8 cellular contexts compared by ENCODE assay signal in genomic region chr6:122399348-122400120, GRCh38. TPM values are rescaled to one million over a fixed set of nuclear protein-coding genes. Genes with fewer than 3 reads are reported as not detected.
DNase-seq lines count a peak whose midpoint lies in the region; ATAC-seq and TF ChIP-seq lines count a peak whose summit lies in the region.

Gene HSF2 (plus strand): TSS chr6:122399652. CDS start chr6:122399738, 86 bp downstream.

- peak within 1 kb of the TSS; percentile 76 to 97 (median 95) for H3K4me3 ChIP-seq in esophagus muscularis mucosa

- ATAC-seq in GM21717 (IDR thresholded peaks at IDR 0.05; ENCODE audit: unreplicated experiment), result peak; percentile 99
- ATAC-seq in activated T-cell treated with anti-CD3 and anti-CD28 coated beads, Interleukin-2, amount 50 U/mL, for 4 hours, result peak; percentile 96 to 97

- intact Hi-C loops in esophagus muscularis mucosa (cut with DNase I), result loop anchor here (5.0 kb wide), 1 partner anchor 73 kb away; the partner anchor contains the start of gene SERINC1

- peak within 1 kb of the TSS; percentile 96 for H3K4me3 Mint-ChIP-seq in activated T-cell treated with anti-CD3 and anti-CD28 coated beads, Interleukin-2, amount 50 U/mL, for 4 hours

- H3K27me3 Mint-ChIP-seq in activated T-cell treated with anti-CD3 and anti-CD28 coated beads, Interleukin-2, amount 50 U/mL, for 4 hours (ENCODE audit: low read depth), result no peaks in the 10 kb centered on the region

- no peak for TF ChIP-seq EP300 in esophagus muscularis mucosa (IDR thresholded peaks at IDR 0.05)

- TF ChIP-seq POLR2A in esophagus muscularis mucosa (IDR thresholded peaks at IDR 0.05; ENCODE audit: low read depth), result no peak

- peaks cover 33% of the 10 kb centered on the region for H3K4me1 Mint-ChIP-seq in activated T-cell treated with anti-CD3 and anti-CD28 coated beads, Interleukin-2, amount 50 U/mL, for 4 hours (ENCODE audit: low read depth)

- H3K9me3 ChIP-seq in esophagus muscularis mucosa, result no peaks in the 10 kb centered on the region

- peak; percentile 19 to 33 (median 26) for TF ChIP-seq CTCF in esophagus muscularis mucosa (IDR thresholded peaks at IDR 0.05)

- peaks cover 5 to 55% (median 50%) of the 10 kb centered on the region in 4 donors for H3K4me1 ChIP-seq in esophagus muscularis mucosa

- under 1% methylated on average over 38 of the region's 82 CpGs for WGBS in esophagus muscularis mucosa

- no peaks in the 10 kb centered on the region for H3K27me3 ChIP-seq in esophagus muscularis mucosa

- no peaks in the 10 kb centered on the region for H3K36me3 Mint-ChIP-seq in activated T-cell treated with anti-CD3 and anti-CD28 coated beads, Interleukin-2, amount 50 U/mL, for 4 hours (ENCODE audit: insufficient read depth)

- in situ Hi-C loops in KBM-7 (cut with MboI; ENCODE audit: low pct_unique_long_range_greater_than_20kb, low sequenced_read_pairs), result no loop called here

- DNase-seq in DMS53 (lab: John Stamatoyannopoulos, UW), result peak; percentile 97
- peak; percentile 96 for DNase-seq in KBM-7
- peak; percentile 89 for DNase-seq in activated T-cell treated with anti-CD3 and anti-CD28 coated beads, Interleukin-2, amount 50 U/mL, for 4 hours
- DNase-seq in esophagus muscularis mucosa (ENCODE audit: extremely low spot score), result peak; percentile 99
- DNase-seq in myocyte (ENCODE audit: low read depth), result peak; percentile 99
- peak; percentile 91 to 93 for DNase-seq in stimulated activated CD8-positive, alpha-beta memory T cell treated with anti-CD3 and anti-CD28 coated beads, Interleukin-7, amount 100 ng/mL, for 48 hours (ENCODE audit: extremely low read depth in 1 of 2, low read depth in 1 of 2)

- no peaks in the 10 kb centered on the region for H3K9me3 Mint-ChIP-seq in activated T-cell treated with anti-CD3 and anti-CD28 coated beads, Interleukin-2, amount 50 U/mL, for 4 hours

- no peaks in the 10 kb centered on the region for H3K36me3 ChIP-seq in esophagus muscularis mucosa

- peak within 1 kb of the TSS; percentile 92 to 97 (median 95) for H3K27ac ChIP-seq in esophagus muscularis mucosa (replicated peaks in 1 of 4)

TF ChIP-seq in PFSK-1, 5 proteins besides CTCF, POLR2A, EP300 and RAD21:
- TF ChIP-seq SIN3A (IDR thresholded peaks at IDR 0.05; ENCODE audit: borderline replicate concordance, insufficient read depth, low read length), result peak; percentile 78; the same call in 1 of the 2 replicates
- peak; percentile 46; the same call in 1 of the 2 replicates for TF ChIP-seq TAF1 (IDR thresholded peaks at IDR 0.05; ENCODE audit: borderline replicate concordance, insufficient read depth, low read length)
- peak; percentile 58; the same call in 1 of the 2 replicates for TF ChIP-seq POLR2AphosphoS5 (IDR thresholded peaks at IDR 0.05; ENCODE audit: low read depth, low read length)
- TF ChIP-seq FOXP2 (optimal IDR thresholded peaks at IDR 0.05; ENCODE audit: borderline replicate concordance, extremely low read depth, extremely low read length, insufficient read depth), result peak; percentile 63
- no peak for TF ChIP-seq REST (IDR thresholded peaks at IDR 0.05; ENCODE audit: insufficient read depth in 1 of 2, low read depth in 2 of 2, low read length in 2 of 2)

RNA-seq across cellular contexts. Expression of gene HSF2, which starts in this region (rescaled TPM):
- polyA plus RNA-seq in PFSK-1 (2012; ENCODE audit: insufficient read length, low read depth), result 9.9 TPM
- 10 to 100 TPM; 15.2 to 19.1 (median 18.0) TPM for total RNA-seq in activated T-cell treated with anti-CD3 and anti-CD28 coated beads, Interleukin-2, amount 50 U/mL, for 4 hours
- 10 to 100 TPM; 26.8 to 29.9 (median 28.4) TPM for total RNA-seq in esophagus muscularis mucosa
- 45.7 and 48.6 TPM in 2 replicates for total RNA-seq in myocyte
- 8.4 TPM for polyA plus RNA-seq in myocyte (2012)

Comparison
In these comparisons a context has a peak if more than half of its experiments do, and no peak if none do; other contexts are left out.
1. Peak in every context shown above with its lines: DNase-seq, ATAC-seq, H3K4me3 ChIP-seq and H3K27ac ChIP-seq.